In genomic region chr9:15304620-15305019, GRCh38 we compare ENCODE assay signal across 12 cellular contexts. TPM values are rescaled to one million over a fixed set of nuclear protein-coding genes. Genes with fewer than 3 reads are reported as not detected.
DNase-seq lines count a peak whose midpoint lies in the region; ATAC-seq, FAIRE-seq and TF ChIP-seq lines count a peak whose summit lies in the region.
"Had no signal": no experiment of that assay in that cellular context is flagged by ENCODE, and none has a peak within 500 bp of the region (broad histone marks: within the 10 kb centered on the region; RNA-seq: fewer than 3 reads in every experiment).

No MANE protein-coding gene starts in this region.

- H3K9me3 Mint-ChIP-seq in immature natural killer cell: no peaks in the 10 kb centered on the region

- H3K4me3 Mint-ChIP-seq in immature natural killer cell: peak overlapping the region; percentile 12 to 99 (median 97)

- H3K27me3 Mint-ChIP-seq in immature natural killer cell (ENCODE audit: low read depth in 3 of 3): peaks cover 0 to 4% (median 4%) of the 10 kb centered on the region in 3 donors

- FAIRE-seq in GM12891 (lab: Jason Lieb, UNC): peak; percentile 74
- FAIRE-seq: endothelial cell of umbilical vein, keratinocyte had no signal

- DNase-seq in GM12891 (ENCODE audit: insufficient read length, low spot score) (no peak), immature natural killer cell (no peak), dedifferentiated amniotic fluid mesenchymal stem cell (ENCODE audit: extremely low spot score) (no peak), Karpas-422 (no peak)
- DNase-seq: NCI-H526 treated with DMSO at 0.1 percent for 48 hours, psoas muscle had no signal

- no peak overlapping the region for H3K4me2 ChIP-seq in Karpas-422 (ENCODE audit: low read depth, low read length, poor library complexity, severe bottlenecking)

- no peaks in the 10 kb centered on the region for H4K20me1 ChIP-seq in Karpas-422 (ENCODE audit: insufficient read depth, low read depth, low read length)

- H3K79me2 ChIP-seq in Karpas-422 (ENCODE audit: low read length): no peaks in the 10 kb centered on the region

- ATAC-seq in GM19043 (IDR thresholded peaks at IDR 0.05; ENCODE audit: low read depth, unreplicated experiment): peak; percentile 27
- peak; percentile 22 for ATAC-seq in HG03196 (IDR thresholded peaks at IDR 0.05; ENCODE audit: unreplicated experiment)
- ATAC-seq in GM19328 (IDR thresholded peaks at IDR 0.05; ENCODE audit: unreplicated experiment): no peak
- no peak for ATAC-seq in HG03045 (IDR thresholded peaks at IDR 0.05; ENCODE audit: unreplicated experiment)
- ATAC-seq: psoas muscle had no signal

- no peak overlapping the region for H3K27ac ChIP-seq in Karpas-422 (ENCODE audit: low read length)

- H3K27me3 ChIP-seq in Karpas-422 (ENCODE audit: low read length): no peaks in the 10 kb centered on the region

- no peak for TF ChIP-seq POLR2A in GM12891 (IDR thresholded peaks at IDR 0.05; ENCODE audit: low read depth, low read length)

- H3K4me1 ChIP-seq in Karpas-422 (ENCODE audit: low read length): peaks cover 10% of the 10 kb centered on the region

- H3K4me1 Mint-ChIP-seq in immature natural killer cell: peaks cover 49 to 57% of the 10 kb centered on the region in 2 donors

- H3K36me3 ChIP-seq in Karpas-422 (ENCODE audit: insufficient read depth, low read length): no peaks in the 10 kb centered on the region

- H2AFZ ChIP-seq in Karpas-422 (ENCODE audit: low read length): no peak overlapping the region

- H3K9ac ChIP-seq in Karpas-422 (ENCODE audit: low read length): no peak overlapping the region

- no peaks in the 10 kb centered on the region for H3K9me2 ChIP-seq in Karpas-422 (replicated peaks; ENCODE audit: insufficient read depth, low read length)

- no peak overlapping the region for H3K4me3 ChIP-seq in Karpas-422 (ENCODE audit: low read length)

- H3K9me3 ChIP-seq in Karpas-422 (ENCODE audit: low read length): no peaks in the 10 kb centered on the region
- H3K9me3 ChIP-seq: psoas muscle had no signal

- peak overlapping the region; percentile 15 to 94 (median 89) for H3K27ac Mint-ChIP-seq in immature natural killer cell

- peaks cover 0 to 4% (median 0%) of the 10 kb centered on the region in 3 donors for H3K36me3 Mint-ChIP-seq in immature natural killer cell

TF ChIP-seq in GM12891, 5 proteins besides CTCF, POLR2A, EP300 and RAD21:
- TF ChIP-seq SPI1 (IDR thresholded peaks at IDR 0.05; ENCODE audit: low read depth, low read length) (peak; percentile 93), POLR2AphosphoS5 (IDR thresholded peaks at IDR 0.05; ENCODE audit: low read depth, low read length) (no peak)

RNA-seq across cellular contexts. Expression of gene TTC39B, which starts 2.4 kb away (rescaled TPM):
- polyA plus RNA-seq in GM12891 (2012; ENCODE audit: low read depth, missing spikeins): 0.89 TPM
- polyA plus RNA-seq in immature natural killer cell: 10 to 100 TPM in 1 of 3 donors, 1 to 10 TPM in 2; 3.8 to 10.4 (median 7.9) TPM
- total RNA-seq in Karpas-422 (2014; rRNA removed; shearing (Covaris generic); ENCODE audit: low replicate concordance): 0.04 TPM in 2 replicates

Comparison
In these comparisons a context has a peak if more than half of its experiments do, and no peak if none do; other contexts are left out.
1. ATAC-seq: peak in GM19043 (single experiment) and HG03196 (single experiment); none in GM19328 (single experiment) and HG03045 (single experiment).